ENCODE assay signal across 1 cellular context in the genomic region with DNA sequence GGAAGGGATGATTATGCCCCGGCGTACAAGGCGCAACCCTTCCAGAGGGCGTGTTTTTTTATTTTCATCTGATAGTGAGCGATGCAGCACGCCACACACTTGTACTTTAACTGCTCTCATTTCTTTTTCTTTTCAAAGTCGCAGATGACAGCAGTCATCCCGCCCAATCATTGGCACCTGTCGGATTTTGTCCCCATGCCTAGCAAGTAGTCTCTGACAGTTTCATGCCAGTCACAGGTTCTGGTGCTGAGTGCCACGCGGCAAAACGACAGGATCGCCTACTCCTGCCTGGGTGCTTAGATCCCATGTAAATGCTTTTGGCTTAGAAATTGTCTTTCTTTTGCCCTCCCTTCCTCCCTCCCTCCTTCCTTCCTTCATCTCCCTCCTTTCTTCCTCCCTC.
TF ChIP-seq lines count a peak whose summit lies in the region.

No MANE protein-coding gene starts in this region.

TF ChIP-seq in H1, 55 proteins besides CTCF, POLR2A, EP300 and RAD21 (continued from another document):
- TF ChIP-seq, protein P1, sequence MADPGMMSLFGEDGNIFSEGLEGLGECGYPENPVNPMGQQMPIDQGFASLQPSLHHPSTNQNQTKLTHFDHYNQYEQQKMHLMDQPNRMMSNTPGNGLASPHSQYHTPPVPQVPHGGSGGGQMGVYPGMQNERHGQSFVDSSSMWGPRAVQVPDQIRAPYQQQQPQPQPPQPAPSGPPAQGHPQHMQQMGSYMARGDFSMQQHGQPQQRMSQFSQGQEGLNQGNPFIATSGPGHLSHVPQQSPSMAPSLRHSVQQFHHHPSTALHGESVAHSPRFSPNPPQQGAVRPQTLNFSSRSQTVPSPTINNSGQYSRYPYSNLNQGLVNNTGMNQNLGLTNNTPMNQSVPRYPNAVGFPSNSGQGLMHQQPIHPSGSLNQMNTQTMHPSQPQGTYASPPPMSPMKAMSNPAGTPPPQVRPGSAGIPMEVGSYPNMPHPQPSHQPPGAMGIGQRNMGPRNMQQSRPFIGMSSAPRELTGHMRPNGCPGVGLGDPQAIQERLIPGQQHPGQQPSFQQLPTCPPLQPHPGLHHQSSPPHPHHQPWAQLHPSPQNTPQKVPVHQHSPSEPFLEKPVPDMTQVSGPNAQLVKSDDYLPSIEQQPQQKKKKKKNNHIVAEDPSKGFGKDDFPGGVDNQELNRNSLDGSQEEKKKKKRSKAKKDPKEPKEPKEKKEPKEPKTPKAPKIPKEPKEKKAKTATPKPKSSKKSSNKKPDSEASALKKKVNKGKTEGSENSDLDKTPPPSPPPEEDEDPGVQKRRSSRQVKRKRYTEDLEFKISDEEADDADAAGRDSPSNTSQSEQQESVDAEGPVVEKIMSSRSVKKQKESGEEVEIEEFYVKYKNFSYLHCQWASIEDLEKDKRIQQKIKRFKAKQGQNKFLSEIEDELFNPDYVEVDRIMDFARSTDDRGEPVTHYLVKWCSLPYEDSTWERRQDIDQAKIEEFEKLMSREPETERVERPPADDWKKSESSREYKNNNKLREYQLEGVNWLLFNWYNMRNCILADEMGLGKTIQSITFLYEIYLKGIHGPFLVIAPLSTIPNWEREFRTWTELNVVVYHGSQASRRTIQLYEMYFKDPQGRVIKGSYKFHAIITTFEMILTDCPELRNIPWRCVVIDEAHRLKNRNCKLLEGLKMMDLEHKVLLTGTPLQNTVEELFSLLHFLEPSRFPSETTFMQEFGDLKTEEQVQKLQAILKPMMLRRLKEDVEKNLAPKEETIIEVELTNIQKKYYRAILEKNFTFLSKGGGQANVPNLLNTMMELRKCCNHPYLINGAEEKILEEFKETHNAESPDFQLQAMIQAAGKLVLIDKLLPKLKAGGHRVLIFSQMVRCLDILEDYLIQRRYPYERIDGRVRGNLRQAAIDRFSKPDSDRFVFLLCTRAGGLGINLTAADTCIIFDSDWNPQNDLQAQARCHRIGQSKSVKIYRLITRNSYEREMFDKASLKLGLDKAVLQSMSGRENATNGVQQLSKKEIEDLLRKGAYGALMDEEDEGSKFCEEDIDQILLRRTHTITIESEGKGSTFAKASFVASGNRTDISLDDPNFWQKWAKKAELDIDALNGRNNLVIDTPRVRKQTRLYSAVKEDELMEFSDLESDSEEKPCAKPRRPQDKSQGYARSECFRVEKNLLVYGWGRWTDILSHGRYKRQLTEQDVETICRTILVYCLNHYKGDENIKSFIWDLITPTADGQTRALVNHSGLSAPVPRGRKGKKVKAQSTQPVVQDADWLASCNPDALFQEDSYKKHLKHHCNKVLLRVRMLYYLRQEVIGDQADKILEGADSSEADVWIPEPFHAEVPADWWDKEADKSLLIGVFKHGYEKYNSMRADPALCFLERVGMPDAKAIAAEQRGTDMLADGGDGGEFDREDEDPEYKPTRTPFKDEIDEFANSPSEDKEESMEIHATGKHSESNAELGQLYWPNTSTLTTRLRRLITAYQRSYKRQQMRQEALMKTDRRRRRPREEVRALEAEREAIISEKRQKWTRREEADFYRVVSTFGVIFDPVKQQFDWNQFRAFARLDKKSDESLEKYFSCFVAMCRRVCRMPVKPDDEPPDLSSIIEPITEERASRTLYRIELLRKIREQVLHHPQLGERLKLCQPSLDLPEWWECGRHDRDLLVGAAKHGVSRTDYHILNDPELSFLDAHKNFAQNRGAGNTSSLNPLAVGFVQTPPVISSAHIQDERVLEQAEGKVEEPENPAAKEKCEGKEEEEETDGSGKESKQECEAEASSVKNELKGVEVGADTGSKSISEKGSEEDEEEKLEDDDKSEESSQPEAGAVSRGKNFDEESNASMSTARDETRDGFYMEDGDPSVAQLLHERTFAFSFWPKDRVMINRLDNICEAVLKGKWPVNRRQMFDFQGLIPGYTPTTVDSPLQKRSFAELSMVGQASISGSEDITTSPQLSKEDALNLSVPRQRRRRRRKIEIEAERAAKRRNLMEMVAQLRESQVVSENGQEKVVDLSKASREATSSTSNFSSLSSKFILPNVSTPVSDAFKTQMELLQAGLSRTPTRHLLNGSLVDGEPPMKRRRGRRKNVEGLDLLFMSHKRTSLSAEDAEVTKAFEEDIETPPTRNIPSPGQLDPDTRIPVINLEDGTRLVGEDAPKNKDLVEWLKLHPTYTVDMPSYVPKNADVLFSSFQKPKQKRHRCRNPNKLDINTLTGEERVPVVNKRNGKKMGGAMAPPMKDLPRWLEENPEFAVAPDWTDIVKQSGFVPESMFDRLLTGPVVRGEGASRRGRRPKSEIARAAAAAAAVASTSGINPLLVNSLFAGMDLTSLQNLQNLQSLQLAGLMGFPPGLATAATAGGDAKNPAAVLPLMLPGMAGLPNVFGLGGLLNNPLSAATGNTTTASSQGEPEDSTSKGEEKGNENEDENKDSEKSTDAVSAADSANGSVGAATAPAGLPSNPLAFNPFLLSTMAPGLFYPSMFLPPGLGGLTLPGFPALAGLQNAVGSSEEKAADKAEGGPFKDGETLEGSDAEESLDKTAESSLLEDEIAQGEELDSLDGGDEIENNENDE (IDR thresholded peaks at IDR 0.05; ENCODE audit: insufficient replicate concordance, low read length), result no peak
- TF ChIP-seq BRCA1 (IDR thresholded peaks at IDR 0.05; ENCODE audit: low read depth, low read length) (no peak), EGR1 (IDR thresholded peaks at IDR 0.05; ENCODE audit: borderline replicate concordance, low read depth, low read length) (no peak), ZNF274 (IDR thresholded peaks at IDR 0.05; ENCODE audit: borderline replicate concordance, extremely low read depth, low read length) (no peak)
- TF ChIP-seq, protein P2, sequence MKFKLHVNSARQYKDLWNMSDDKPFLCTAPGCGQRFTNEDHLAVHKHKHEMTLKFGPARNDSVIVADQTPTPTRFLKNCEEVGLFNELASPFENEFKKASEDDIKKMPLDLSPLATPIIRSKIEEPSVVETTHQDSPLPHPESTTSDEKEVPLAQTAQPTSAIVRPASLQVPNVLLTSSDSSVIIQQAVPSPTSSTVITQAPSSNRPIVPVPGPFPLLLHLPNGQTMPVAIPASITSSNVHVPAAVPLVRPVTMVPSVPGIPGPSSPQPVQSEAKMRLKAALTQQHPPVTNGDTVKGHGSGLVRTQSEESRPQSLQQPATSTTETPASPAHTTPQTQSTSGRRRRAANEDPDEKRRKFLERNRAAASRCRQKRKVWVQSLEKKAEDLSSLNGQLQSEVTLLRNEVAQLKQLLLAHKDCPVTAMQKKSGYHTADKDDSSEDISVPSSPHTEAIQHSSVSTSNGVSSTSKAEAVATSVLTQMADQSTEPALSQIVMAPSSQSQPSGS (IDR thresholded peaks at IDR 0.05; ENCODE audit: low read length), result no peak
TF ChIP-seq in H1: peak in this region for 0.
